Comparison of ENCODE assay signal across 14 cellular contexts in the genomic region with DNA sequence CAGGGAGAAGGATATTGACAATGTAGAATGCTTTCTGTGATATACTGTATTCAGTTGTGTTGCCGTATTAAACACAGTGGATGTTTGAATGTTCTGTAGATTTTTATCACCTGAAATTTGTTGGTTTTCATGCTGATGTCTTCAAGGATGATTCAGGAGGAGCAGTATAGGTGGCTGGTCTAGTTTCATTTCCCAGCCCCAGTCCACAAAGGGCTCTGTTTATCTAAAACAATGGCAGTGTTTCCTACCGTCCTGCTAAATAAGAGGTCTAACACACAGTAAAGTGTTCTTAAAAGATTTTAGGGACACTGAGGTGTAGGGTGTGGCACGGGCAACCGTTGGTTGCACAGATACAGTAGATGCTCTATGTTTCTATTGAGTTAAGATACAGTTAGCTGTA.
"Had no signal": no experiment of that assay in that cellular context is flagged by ENCODE, and none has a peak within 500 bp of the region (broad histone marks: within the 10 kb centered on the region; RNA-seq: fewer than 3 reads in every experiment).

No MANE protein-coding gene starts in this region.

- DNase-seq: activated B cell treated with CpG ODN at 0.5 μM for 24 hours; activated CD4-positive, alpha-beta T cell treated with anti-CD3 and anti-CD28 coated beads, Interleukin-2, amount 10 ng/mL, durations not matched to agents 24 days and 14 days; activated CD8-positive, alpha-beta memory T cell treated with anti-CD3 and anti-CD28 coated beads for 24 hours; activated naive CD4-positive, alpha-beta T cell treated with anti-CD3 and anti-CD28 coated beads for 36 hours; head of caudate nucleus; left lung; stimulated activated CD4-positive, alpha-beta T cell treated with anti-CD3 and anti-CD28 coated beads, Interleukin-4, amount 100 ng/mL, for 4 hours; tibial artery had no signal

- H3K4me3 ChIP-seq: esophagus muscularis mucosa, left lung, skin epidermis, stomach, tibial artery, vagina had no signal

- H3K9me3 ChIP-seq: esophagus muscularis mucosa, left lung, stomach, tibial artery, vagina had no signal

- H3K27me3 ChIP-seq: esophagus muscularis mucosa, left lung, stomach, tibial artery, vagina had no signal

- H3K79me2 ChIP-seq: parathyroid adenoma had no signal

- H3K27ac ChIP-seq: parathyroid adenoma, tibial artery, vagina had no signal

- H3K36me3 ChIP-seq: esophagus muscularis mucosa, left lung, stomach, tibial artery, vagina had no signal

- FAIRE-seq: endometrium had no signal

- H3K9ac ChIP-seq: parathyroid adenoma had no signal

- H2AFZ ChIP-seq: parathyroid adenoma had no signal
